ENCODE assay signal across 2 cellular contexts in the genomic region with DNA sequence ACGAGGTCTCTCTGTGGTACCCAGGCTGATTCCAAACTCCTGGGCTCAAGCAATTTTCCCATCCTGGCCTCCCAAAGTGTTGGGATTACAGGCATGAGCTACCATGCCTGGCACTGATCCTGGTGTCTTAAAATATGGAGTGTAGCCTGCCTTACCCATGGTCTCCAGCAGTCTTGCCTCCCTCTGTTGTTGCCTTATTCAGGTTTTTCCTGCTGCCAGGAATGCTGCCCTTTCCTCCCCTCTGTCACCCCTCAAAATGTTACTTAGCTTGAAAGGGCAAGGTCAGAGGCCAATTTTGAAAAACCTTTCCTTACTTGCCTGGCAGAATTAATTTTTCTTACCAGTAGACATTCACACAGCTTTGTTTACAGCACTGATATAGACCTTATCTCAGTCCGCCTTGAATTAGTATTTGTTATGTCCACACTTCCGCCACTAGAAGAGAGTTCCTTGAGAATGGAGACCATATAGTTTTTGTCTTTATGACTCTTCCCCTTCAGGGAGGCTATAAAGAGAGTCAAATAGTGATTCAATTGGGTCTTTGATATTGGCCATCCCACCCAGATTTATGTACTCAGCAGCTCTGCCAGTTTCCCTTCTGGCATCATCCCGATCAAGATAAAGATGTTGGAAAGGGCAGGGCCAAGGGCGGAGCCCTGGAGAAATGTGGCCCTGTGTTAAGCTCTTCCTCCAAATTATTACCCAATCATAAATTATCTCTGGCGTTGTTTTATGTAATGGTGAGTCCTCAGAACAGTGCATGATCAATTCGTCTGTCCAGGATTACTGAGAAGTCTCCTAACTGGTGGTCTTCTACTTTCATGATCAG.
TF ChIP-seq lines count a peak whose summit lies in the region.

No MANE protein-coding gene starts in this region.

TF ChIP-seq in SK-N-SH, 30 proteins besides CTCF, POLR2A, EP300 and RAD21 (continued from another document):
- TF ChIP-seq NFIC (IDR thresholded peaks at IDR 0.05; ENCODE audit: borderline replicate concordance): 0 out of 2 replicates have a peak, but pooled peaks have one; percentile 18

TF ChIP-seq in SK-N-SH treated with all-trans-retinoic acid at 6 μM for 48 hours, 23 proteins besides CTCF, POLR2A, EP300 and RAD21 (continued from another document):
- TF ChIP-seq ZNF8 (CRISPR knock-in tag; IDR thresholded peaks at IDR 0.05) (no peak), TCF4 (CRISPR knock-in tag; IDR thresholded peaks at IDR 0.05; ENCODE audit: borderline replicate concordance) (no peak), RARB (CRISPR knock-in tag; IDR thresholded peaks at IDR 0.05) (no peak), ZNF70 (CRISPR knock-in tag; IDR thresholded peaks at IDR 0.05) (no peak), OSR1 (CRISPR knock-in tag; IDR thresholded peaks at IDR 0.05) (no peak), SNAI2 (CRISPR knock-in tag; IDR thresholded peaks at IDR 0.05) (no peak), ZC3H10 (CRISPR knock-in tag; IDR thresholded peaks at IDR 0.05) (no peak), ZNF565 (CRISPR knock-in tag; conservative IDR thresholded peaks at IDR 0.05; ENCODE audit: low read depth) (no peak), POU6F1 (CRISPR knock-in tag; IDR thresholded peaks at IDR 0.05; ENCODE audit: borderline replicate concordance, low read depth) (no peak)
